ENCODE assay signal across 8 cellular contexts in the genomic region with DNA sequence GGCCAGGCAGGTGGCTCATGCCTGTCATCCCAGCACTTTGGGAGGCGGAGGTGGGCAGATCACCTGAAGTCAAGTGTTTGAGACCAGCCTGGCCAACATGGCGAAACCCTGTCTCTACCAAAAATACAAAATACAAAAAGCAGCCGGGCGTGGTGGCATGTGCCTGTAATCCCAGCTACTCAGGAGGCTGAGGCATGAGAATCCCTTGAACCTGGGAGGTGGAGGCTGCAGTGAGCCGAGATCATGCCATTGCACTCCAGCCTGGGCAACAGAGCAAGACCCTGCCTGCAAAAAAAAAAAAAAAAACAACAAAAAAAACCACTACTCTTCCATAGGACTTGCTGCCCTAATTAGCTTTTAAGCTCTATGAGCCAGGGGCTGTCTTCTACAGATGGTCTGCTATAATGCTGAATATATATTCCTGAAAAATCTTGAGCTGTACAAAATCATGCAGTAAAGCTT. TPM values are rescaled to one million over a fixed set of nuclear protein-coding genes. Genes with fewer than 3 reads are reported as not detected.
DNase-seq lines count a peak whose midpoint lies in the region; ATAC-seq and TF ChIP-seq lines count a peak whose summit lies in the region.
"Not testable (repeated sequence)": the region's sequence is repeated elsewhere in the genome, so short reads cannot be mapped to it uniquely, and the experiment has no call there.

No MANE protein-coding gene starts in this region.

- H3K4me3 ChIP-seq in KMS-11 (IDR thresholded peaks at IDR 0.05; ENCODE audit: insufficient read depth, low read depth, low read length); thyroid gland (replicated peaks in 1 of 3): not testable (repeated sequence)
- H3K4me3 ChIP-seq in fibroblast of pulmonary artery (replicated peaks; ENCODE audit: low read depth, low read length), result peak overlapping the region; percentile 87
- peak overlapping the region; percentile 96 for H3K4me3 ChIP-seq in mesodermal cell (ENCODE audit: extremely low read depth, insufficient read depth, low read length, poor library complexity, severe bottlenecking)
- H3K4me3 ChIP-seq in psoas muscle, result peak overlapping the region; percentile 78

- H3K36me3 ChIP-seq in KMS-11 (ENCODE audit: insufficient read depth); thyroid gland: not testable (repeated sequence)
- peaks cover 69% of the 10 kb centered on the region for H3K36me3 ChIP-seq in mesodermal cell (ENCODE audit: control insufficient read depth, insufficient read depth, low read length)
- H3K36me3 ChIP-seq in psoas muscle (ENCODE audit: insufficient read depth in 1 of 2, low read depth in 1 of 2), result peaks cover 0 to 36% of the 10 kb centered on the region in 2 donors

- WGBS in mesodermal cell (ENCODE audit: insufficient coverage in 2 of 2), 2 experiments, result 87 to 97% methylated on average over 4 of the region's 5 CpGs
- 75 to 88% (median 81%) methylated on average over 5 of the region's 5 CpGs for WGBS in psoas muscle, 3 donors
- WGBS in thyroid gland, 2 donors, result 84 to 94% methylated on average over 5 of the region's 5 CpGs

- H3K4me1 ChIP-seq in KMS-11 (ENCODE audit: low read depth, poor library complexity, severe bottlenecking), result peaks cover 29% of the 10 kb centered on the region
- peaks cover 13% of the 10 kb centered on the region for H3K4me1 ChIP-seq in mesodermal cell (ENCODE audit: control insufficient read depth, insufficient read depth, low read length, poor library complexity, severe bottlenecking)
- peaks cover 66% of the 10 kb centered on the region for H3K4me1 ChIP-seq in psoas muscle
- peaks cover 27 to 34% of the 10 kb centered on the region in 2 donors for H3K4me1 ChIP-seq in thyroid gland

- POLR2A ChIA-PET in CD4-positive, alpha-beta T cell (lab: Charles Lee), result not testable (repeated sequence)
- POLR2A ChIA-PET in MCF 10A (lab: Yijun Ruan, JAX), result interaction anchor here (0.7 to 6.1 kb wide), 9 partner anchors 61 to 718 kb away, joined by 3 to 53 read pairs (median 8); a partner anchor contains a TSS

- intact Hi-C loops in CD4-positive, alpha-beta T cell (cut with DNase I, micrococcal nuclease), result loop anchor here in 1 of 2 experiments (5.0 kb wide), 2 partner anchors 55 to 185 kb away; no protein-coding TSS in a partner anchor
- intact Hi-C loops in MCF 10A (cut with micrococcal nuclease) (loop anchor here (2.0 to 5.0 kb wide), 2 partner anchors 283 to 455 kb away; a partner anchor contains a TSS), psoas muscle (cut with DNase I) (loop anchor here (5.0 to 10.0 kb wide), 2 partner anchors 247 to 255 kb away; no protein-coding TSS in a partner anchor)
- intact Hi-C loops in thyroid gland (cut with DNase I), result not testable (repeated sequence)

- not testable (repeated sequence) for TF ChIP-seq POLR2A in thyroid gland (IDR thresholded peaks at IDR 0.05)

- not testable (repeated sequence) for DNase-seq in CD4-positive, alpha-beta T cell; activated T-cell treated with anti-CD3 and anti-CD28 coated beads, Interleukin-2, amount 50 U/mL, for 4 hours; MCF 10A (ENCODE audit: unreplicated experiment); fibroblast of pulmonary artery (ENCODE audit: low read depth); psoas muscle
- DNase-seq in thyroid gland, result peak; percentile 41 to 48

- not testable (repeated sequence) for H3K27me3 Mint-ChIP-seq in CD4-positive, alpha-beta T cell; activated T-cell treated with anti-CD3 and anti-CD28 coated beads, Interleukin-2, amount 50 U/mL, for 4 hours (ENCODE audit: low read depth); MCF 10A (ENCODE audit: insufficient read depth, unreplicated experiment)

- TF ChIP-seq CTCF in CD4-positive, alpha-beta T cell (IDR thresholded peaks at IDR 0.05); KMS-11 (conservative IDR thresholded peaks at IDR 0.05; ENCODE audit: low read depth, low read length); MCF 10A (IDR thresholded peaks at IDR 0.05; ENCODE audit: unreplicated experiment); fibroblast of pulmonary artery (IDR thresholded peaks at IDR 0.05; ENCODE audit: low read length, missing control alignments); psoas muscle (IDR thresholded peaks at IDR 0.05); thyroid gland (IDR thresholded peaks at IDR 0.05): not testable (repeated sequence)

- H3K27ac Mint-ChIP-seq in CD4-positive, alpha-beta T cell, result not testable (repeated sequence)
- H3K27ac Mint-ChIP-seq in MCF 10A (ENCODE audit: low read depth, unreplicated experiment), result peak overlapping the region; percentile 50

- not testable (repeated sequence) for BruUV-seq in MCF 10A (replicated peaks; lab: Mats Ljungman, UMichigan)

- H3K4me3 Mint-ChIP-seq in CD4-positive, alpha-beta T cell, result peak overlapping the region; percentile 61
- peak overlapping the region; percentile 100 for H3K4me3 Mint-ChIP-seq in activated T-cell treated with anti-CD3 and anti-CD28 coated beads, Interleukin-2, amount 50 U/mL, for 4 hours
- H3K4me3 Mint-ChIP-seq in MCF 10A (ENCODE audit: unreplicated experiment), result peak overlapping the region; percentile 98

- CTCF ChIA-PET in CD4-positive, alpha-beta T cell (lab: Charles Lee), result interaction anchor here (1.8 kb wide), 1 partner anchor 16 kb away, joined by 10 read pairs; no protein-coding TSS in a partner anchor
- CTCF ChIA-PET in MCF 10A (lab: Yijun Ruan, JAX), result interaction anchor here (0.5 to 6.7 kb wide), 19 partner anchors 10 to 1641 kb away, joined by 3 to 64 read pairs (median 5); no protein-coding TSS in a partner anchor

- H3K36me3 Mint-ChIP-seq in CD4-positive, alpha-beta T cell (ENCODE audit: low read depth), result peaks cover 15% of the 10 kb centered on the region
- peaks cover 19% of the 10 kb centered on the region for H3K36me3 Mint-ChIP-seq in activated T-cell treated with anti-CD3 and anti-CD28 coated beads, Interleukin-2, amount 50 U/mL, for 4 hours (ENCODE audit: insufficient read depth)
- peaks cover 18% of the 10 kb centered on the region for H3K36me3 Mint-ChIP-seq in MCF 10A (ENCODE audit: insufficient read depth, unreplicated experiment)

- H3K4me1 Mint-ChIP-seq in CD4-positive, alpha-beta T cell (ENCODE audit: low read depth), result peaks cover 66% of the 10 kb centered on the region
- peaks cover 50% of the 10 kb centered on the region for H3K4me1 Mint-ChIP-seq in activated T-cell treated with anti-CD3 and anti-CD28 coated beads, Interleukin-2, amount 50 U/mL, for 4 hours (ENCODE audit: low read depth)
- H3K4me1 Mint-ChIP-seq in MCF 10A (ENCODE audit: insufficient read depth, unreplicated experiment), result peaks cover 24% of the 10 kb centered on the region

- H3K9me3 ChIP-seq in CD4-positive, alpha-beta T cell (ENCODE audit: control insufficient read depth, low read length); mesodermal cell (ENCODE audit: control insufficient read depth, low read length); psoas muscle; thyroid gland: not testable (repeated sequence)

- H3K9ac ChIP-seq in KMS-11, result not testable (repeated sequence)

- peaks cover 21% of the 10 kb centered on the region; the same call in 1 of the 2 replicates for H4K20me1 ChIP-seq in KMS-11 (ENCODE audit: insufficient read depth)

- H3K27ac ChIP-seq in CD4-positive, alpha-beta T cell (ENCODE audit: low read depth, low read length); KMS-11; mesodermal cell (ENCODE audit: low read depth, low read length, severe bottlenecking): not testable (repeated sequence)
- H3K27ac ChIP-seq in psoas muscle (peak overlapping the region; percentile 92), thyroid gland (peak overlapping the region in 2 of 3 donors; percentile 95 to 97)

- not testable (repeated sequence) for H3K27me3 ChIP-seq in CD4-positive, alpha-beta T cell (ENCODE audit: control insufficient read depth, insufficient read depth, low read length); KMS-11 (ENCODE audit: insufficient read depth, low read depth); psoas muscle (ENCODE audit: insufficient read depth in 3 of 3, low read length in 2 of 3); thyroid gland

- H3K79me2 ChIP-seq in KMS-11 (ENCODE audit: insufficient read depth, low read depth), result peaks cover 84% of the 10 kb centered on the region

- not testable (repeated sequence) for ATAC-seq in CD4-positive, alpha-beta T cell (ENCODE audit: poor library complexity); activated T-cell treated with anti-CD3 and anti-CD28 coated beads, Interleukin-2, amount 50 U/mL, for 4 hours; psoas muscle

- H2AFZ ChIP-seq in KMS-11 (ENCODE audit: low read depth), result not testable (repeated sequence)

- peak overlapping the region; percentile 78; the same call in 1 of the 2 replicates for H3K4me2 ChIP-seq in KMS-11

- H3K9me3 Mint-ChIP-seq in CD4-positive, alpha-beta T cell; activated T-cell treated with anti-CD3 and anti-CD28 coated beads, Interleukin-2, amount 50 U/mL, for 4 hours; MCF 10A (ENCODE audit: unreplicated experiment): not testable (repeated sequence)

RNA-seq across cellular contexts. Expression of a gene that starts 4.3 kb away (rescaled TPM):
- 10 to 100 TPM; 86.7 to 92.3 TPM for total RNA-seq in CD4-positive, alpha-beta T cell
- total RNA-seq in activated T-cell treated with anti-CD3 and anti-CD28 coated beads, Interleukin-2, amount 50 U/mL, for 4 hours, result 100 to 1,000 TPM in 1 of 3 donors, 10 to 100 TPM in 2; 89.7 to 108 (median 93.1) TPM
- total RNA-seq in MCF 10A (2022) (79.8 and 91.0 TPM in 2 replicates), psoas muscle (100 to 1,000 TPM; 187 to 254 (median 211) TPM), thyroid gland (100 to 1,000 TPM; 102 to 125 (median 110) TPM)
- 197 TPM for polyA plus RNA-seq in mesodermal cell (2013, experiment 1 of 2)
- 211 TPM for polyA plus RNA-seq in mesodermal cell (2013, experiment 2 of 2)
- 100 to 1,000 TPM in 1 of 3 donors, 10 to 100 TPM in 2; 48.3 to 108 (median 76.1) TPM for polyA plus RNA-seq in psoas muscle

RNA-seq across cellular contexts. Expression of a gene that starts 59.7 kb away (rescaled TPM):
- total RNA-seq in CD4-positive, alpha-beta T cell, result 100 to 1,000 TPM in 1 of 2 experiments, 10 to 100 TPM in 1; 89.8 to 101 TPM
- total RNA-seq in activated T-cell treated with anti-CD3 and anti-CD28 coated beads, Interleukin-2, amount 50 U/mL, for 4 hours, result 100 to 1,000 TPM; 237 to 241 (median 237) TPM
- total RNA-seq in MCF 10A (2022) (144 and 164 TPM in 2 replicates), psoas muscle (10 to 100 TPM; 70.6 to 97.6 (median 80.0) TPM), thyroid gland (10 to 100 TPM; 22.3 to 55.9 (median 30.8) TPM)
- 151 TPM for polyA plus RNA-seq in mesodermal cell (2013, experiment 1 of 2)
- polyA plus RNA-seq in mesodermal cell (2013, experiment 2 of 2), result 141 TPM
- 100 to 1,000 TPM in 1 of 3 donors, 10 to 100 TPM in 2; 52.8 to 104 (median 91.4) TPM for polyA plus RNA-seq in psoas muscle
